ENCODE assay signal across 7 cellular contexts in the genomic region with DNA sequence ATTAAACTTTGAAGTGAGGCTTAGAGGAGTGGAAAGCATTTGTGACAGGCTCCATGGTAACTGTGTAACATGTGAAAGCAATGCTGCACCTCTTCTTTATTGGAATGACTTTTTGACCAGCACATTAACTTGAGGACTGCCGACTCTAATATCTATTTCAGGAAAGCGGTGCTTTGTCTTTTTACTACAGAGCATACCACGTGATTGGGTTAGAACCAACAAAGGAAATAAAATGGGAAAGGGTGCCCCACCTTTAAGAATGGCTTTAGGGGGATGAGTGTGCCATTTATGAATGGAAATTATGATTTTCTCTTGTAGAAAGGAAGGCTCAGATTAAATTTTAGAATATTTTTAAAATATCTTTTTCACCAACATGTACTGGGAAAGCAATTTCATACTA.
"Had no signal": no experiment of that assay in that cellular context is flagged by ENCODE, and none has a peak within 500 bp of the region (broad histone marks: within the 10 kb centered on the region; RNA-seq: fewer than 3 reads in every experiment).

No MANE protein-coding gene starts in this region.

- H3K27me3 Mint-ChIP-seq: IgD-negative memory B cell had no signal

- H3K4me3 Mint-ChIP-seq: GM23338, H9, IgD-negative memory B cell had no signal

- H3K4me2 ChIP-seq: GM23338 had no signal

- ATAC-seq: GM23338, HepG2 had no signal

- H2AFZ ChIP-seq: GM23338 had no signal

- H3K27ac ChIP-seq: HL-60 had no signal

- DNase-seq: H9, HCEC 1CT, KG1 had no signal

- H3K4me3 ChIP-seq: GM23338 had no signal

- H3K27ac Mint-ChIP-seq: GM23338, H9, IgD-negative memory B cell had no signal

- H3K4me1 Mint-ChIP-seq: GM23338, H9 had no signal
